ENCODE assay signal across 21 cellular contexts in genomic region chrX:111880735-111881134, GRCh38. TPM values are rescaled to one million over a fixed set of nuclear protein-coding genes. Genes with fewer than 3 reads are reported as not detected.
DNase-seq lines count a peak whose midpoint lies in the region; ATAC-seq and TF ChIP-seq lines count a peak whose summit lies in the region.
"Had no signal": no experiment of that assay in that cellular context is flagged by ENCODE, and none has a peak within 500 bp of the region (broad histone marks: within the 10 kb centered on the region; RNA-seq: fewer than 3 reads in every experiment).

No MANE protein-coding gene starts in this region.

- peak overlapping the region; percentile 68 for H3K27ac ChIP-seq in WERI-Rb-1
- H3K27ac ChIP-seq: BLaER1 had no signal

- no peaks in the 10 kb centered on the region for H3K27me3 ChIP-seq in WERI-Rb-1 (ENCODE audit: insufficient read depth, low read depth, severe bottlenecking)
- H3K27me3 ChIP-seq: BE2C had no signal

- no peaks in the 10 kb centered on the region for H3K36me3 ChIP-seq in WERI-Rb-1
- H3K36me3 ChIP-seq: BE2C, BLaER1 had no signal

- no peak for DNase-seq in WERI-Rb-1
- no peak for DNase-seq in left lobe of liver (ENCODE audit: low spot score)
- DNase-seq in DMS79 (lab: John Stamatoyannopoulos, UW), result no peak
- no peak for DNase-seq in NCI-H69 (lab: John Stamatoyannopoulos, UW)
- DNase-seq: 8988T; ACHN; BE2C; C1 segment of cervical spinal cord; CD4-positive, alpha-beta memory T cell; CD4-positive, CD25-positive, alpha-beta regulatory T cell; CD8-positive, alpha-beta memory T cell; COR-L47; DND-41; EL; GDM1 had no signal

- ATAC-seq in left lobe of liver, result peak; percentile 58
- ATAC-seq in HG03196 (IDR thresholded peaks at IDR 0.05; ENCODE audit: unreplicated experiment), result no peak
- ATAC-seq: GM12878 had no signal

- no peaks in the 10 kb centered on the region for H3K9me3 ChIP-seq in WERI-Rb-1 (ENCODE audit: severe bottlenecking)
- H3K9me3 ChIP-seq: BE2C, BLaER1 had no signal

- no peak overlapping the region for H3K4me3 ChIP-seq in WERI-Rb-1 (ENCODE audit: low read depth, low read length)
- H3K4me3 ChIP-seq: BLaER1, GM12878 had no signal

- TF ChIP-seq CTCF in WERI-Rb-1 (IDR thresholded peaks at IDR 0.05; ENCODE audit: low read depth, low read length), result no peak

RNA-seq across cellular contexts. Expression of gene TRPC5OS, which starts 4.8 kb away (rescaled TPM):
- not detected for total RNA-seq in left lobe of liver
- total RNA-seq: A673; CD4-positive, alpha-beta memory T cell; CD4-positive, CD25-positive, alpha-beta regulatory T cell; CD8-positive, alpha-beta memory T cell; Daoy; G401 had no signal
